9 cellular contexts compared by ENCODE assay signal in the genomic region with DNA sequence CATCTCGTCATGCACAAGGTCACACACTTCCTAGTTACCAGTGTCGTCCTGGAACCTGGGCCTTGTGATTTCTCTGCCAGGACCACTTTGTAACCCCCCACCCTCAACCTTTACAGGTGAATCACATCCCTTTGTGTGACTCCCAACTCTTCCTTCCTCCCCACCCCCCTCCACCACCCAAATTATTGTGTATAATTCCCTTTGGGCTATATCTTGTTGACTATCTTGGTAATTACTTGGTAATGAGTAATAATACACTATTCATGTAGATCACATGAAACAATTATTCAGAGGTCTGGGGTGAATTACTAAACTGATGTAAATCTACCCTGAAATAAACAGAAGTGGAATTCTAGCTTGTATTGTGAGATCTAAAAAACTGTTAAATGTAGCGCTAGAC. TPM values are rescaled to one million over a fixed set of nuclear protein-coding genes. Genes with fewer than 3 reads are reported as not detected.
A peak's percentile ranks its signal among the peaks of the same experiment; 100 is the strongest.
DNase-seq lines count a peak whose midpoint lies in the region; ATAC-seq lines count a peak whose summit lies in the region.
"Had no signal": no experiment of that assay in that cellular context is flagged by ENCODE, and none has a peak within 500 bp of the region (broad histone marks: within the 10 kb centered on the region; RNA-seq: fewer than 3 reads in every experiment).

No MANE protein-coding gene starts in this region.

- peaks cover 19% of the 10 kb centered on the region; the same call in 1 of the 2 replicates for H3K36me3 ChIP-seq in HUES6 (ENCODE audit: control insufficient read depth, insufficient read depth, low read length)
- H3K36me3 ChIP-seq in skeletal muscle satellite cell (ENCODE audit: insufficient read depth, low read length) = no peaks in the 10 kb centered on the region
- H3K36me3 ChIP-seq: SJSA1 had no signal

- H3K4me3 Mint-ChIP-seq in activated CD4-positive, alpha-beta memory T cell treated with anti-CD3 and anti-CD28 coated beads, Interleukin-2, amount 10 ng/mL, durations not matched to agents 7 days and 5 days = peak overlapping the region; percentile 82
- H3K4me3 Mint-ChIP-seq: dendritic cell treated with granulocyte-macrophage colony-stimulating factor and Interleukin-4, amounts not matched to agents 40 ng/mL and 50 ng/mL, for 4 days had no signal

- no peak overlapping the region for H3K27ac ChIP-seq in HUES6 (ENCODE audit: low read depth, low read length)
- H3K27ac ChIP-seq in right cardiac atrium (ENCODE audit: low read length) = no peak overlapping the region
- H3K27ac ChIP-seq: SJSA1 had no signal

- intact Hi-C loops in right cardiac atrium (cut with DNase I) = no loop called here

- peak overlapping the region; percentile 91 for H3K4me2 ChIP-seq in skeletal muscle satellite cell (ENCODE audit: low read length)

- H3K27ac Mint-ChIP-seq in activated CD4-positive, alpha-beta memory T cell treated with anti-CD3 and anti-CD28 coated beads, Interleukin-2, amount 10 ng/mL, durations not matched to agents 7 days and 5 days = no peak overlapping the region
- H3K27ac Mint-ChIP-seq: dendritic cell treated with granulocyte-macrophage colony-stimulating factor and Interleukin-4, amounts not matched to agents 40 ng/mL and 50 ng/mL, for 4 days had no signal

- ATAC-seq in right cardiac atrium (no peak), GM19023 (IDR thresholded peaks at IDR 0.05; ENCODE audit: unreplicated experiment) (no peak)

- DNase-seq in activated CD4-positive, alpha-beta memory T cell treated with anti-CD3 and anti-CD28 coated beads, Interleukin-2, amount 10 ng/mL, durations not matched to agents 7 days and 5 days = no peak
- DNase-seq in right cardiac atrium = no peak
- no peak for DNase-seq in SKM-1 (lab: John Stamatoyannopoulos, UW; ENCODE audit: unreplicated experiment)
- no peak for DNase-seq in OCI-M2 (lab: John Stamatoyannopoulos, UW; ENCODE audit: unreplicated experiment)

- H3K9ac ChIP-seq in HUES6 (ENCODE audit: low read length) (peak overlapping the region; percentile 90), skeletal muscle satellite cell (ENCODE audit: low read depth, low read length) (no peak overlapping the region)

- H3K4me1 Mint-ChIP-seq in activated CD4-positive, alpha-beta memory T cell treated with anti-CD3 and anti-CD28 coated beads, Interleukin-2, amount 10 ng/mL, durations not matched to agents 7 days and 5 days = peaks cover 50% of the 10 kb centered on the region

- H3K4me1 ChIP-seq in HUES6 (ENCODE audit: control insufficient read depth, insufficient read depth, low read length) = peaks cover 19% of the 10 kb centered on the region; the same call in 1 of the 2 replicates
- no peaks in the 10 kb centered on the region for H3K4me1 ChIP-seq in right cardiac atrium (ENCODE audit: control insufficient read depth, insufficient read depth, low read length)
- peaks cover 3% of the 10 kb centered on the region for H3K4me1 ChIP-seq in skeletal muscle satellite cell (ENCODE audit: control insufficient read depth, insufficient read depth, low read length)
- H3K4me1 ChIP-seq: SJSA1 had no signal

- H3K4me3 ChIP-seq in HUES6 (ENCODE audit: low read depth, low read length) (peak overlapping the region; percentile 100), right cardiac atrium (ENCODE audit: low read length) (peak overlapping the region; percentile 48), skeletal muscle satellite cell (ENCODE audit: low read length) (no peak overlapping the region)
- H3K4me3 ChIP-seq: SJSA1 had no signal

- no peaks in the 10 kb centered on the region for H3K9me3 Mint-ChIP-seq in activated CD4-positive, alpha-beta memory T cell treated with anti-CD3 and anti-CD28 coated beads, Interleukin-2, amount 10 ng/mL, durations not matched to agents 7 days and 5 days
- H3K9me3 Mint-ChIP-seq: dendritic cell treated with granulocyte-macrophage colony-stimulating factor and Interleukin-4, amounts not matched to agents 40 ng/mL and 50 ng/mL, for 4 days had no signal

- H3K27me3 ChIP-seq in HUES6 (ENCODE audit: control insufficient read depth, insufficient read depth, low read length) (peaks cover 47% of the 10 kb centered on the region), right cardiac atrium (ENCODE audit: control insufficient read depth, insufficient read depth) (no peaks in the 10 kb centered on the region), skeletal muscle satellite cell (ENCODE audit: control insufficient read depth, insufficient read depth, low read length) (peaks cover 8% of the 10 kb centered on the region)

- H3K36me3 Mint-ChIP-seq in activated CD4-positive, alpha-beta memory T cell treated with anti-CD3 and anti-CD28 coated beads, Interleukin-2, amount 10 ng/mL, durations not matched to agents 7 days and 5 days (ENCODE audit: low read depth) = peaks cover 22% of the 10 kb centered on the region

- 53% methylated on average over 3 of the region's 3 CpGs for WGBS in right cardiac atrium

- POLR2A ChIA-PET in activated CD4-positive, alpha-beta memory T cell treated with anti-CD3 and anti-CD28 coated beads, Interleukin-2, amount 10 ng/mL, durations not matched to agents 7 days and 5 days (lab: Charles Lee) = no interaction called here

- no peaks in the 10 kb centered on the region for H3K9me3 ChIP-seq in HUES6 (ENCODE audit: control insufficient read depth, insufficient read depth, low read depth, low read length)
- H3K9me3 ChIP-seq in right cardiac atrium (ENCODE audit: control insufficient read depth, low read length) = no peaks in the 10 kb centered on the region
- no peaks in the 10 kb centered on the region for H3K9me3 ChIP-seq in skeletal muscle satellite cell (replicated peaks; ENCODE audit: low read length)
- H3K9me3 ChIP-seq: SJSA1 had no signal

- peaks cover 43% of the 10 kb centered on the region for H3K27me3 Mint-ChIP-seq in activated CD4-positive, alpha-beta memory T cell treated with anti-CD3 and anti-CD28 coated beads, Interleukin-2, amount 10 ng/mL, durations not matched to agents 7 days and 5 days

- CTCF ChIA-PET in activated CD4-positive, alpha-beta memory T cell treated with anti-CD3 and anti-CD28 coated beads, Interleukin-2, amount 10 ng/mL, durations not matched to agents 7 days and 5 days (lab: Charles Lee) = no interaction called here

RNA-seq across cellular contexts. Expression of gene KCNK1, which starts 1.7 kb away (rescaled TPM):
- 1 to 10 TPM; 8.1 to 9.0 TPM for total RNA-seq in activated CD4-positive, alpha-beta memory T cell treated with anti-CD3 and anti-CD28 coated beads, Interleukin-2, amount 10 ng/mL, durations not matched to agents 7 days and 5 days
- 10 to 100 TPM; 72.0 to 95.6 (median 86.0) TPM for total RNA-seq in right cardiac atrium
- 82.2 TPM for polyA plus RNA-seq in right cardiac atrium
- 3.3 TPM in 2 replicates for total RNA-seq in skeletal muscle satellite cell (2012; rRNA removed)
- total RNA-seq: SJSA1 had no signal

Comparison
In these comparisons a context has a peak if more than half of its experiments do, and no peak if none do; other contexts are left out.
1. RNA of gene KCNK1, which starts 1.7 kb away (total RNA-seq): 72.0 to 95.6 TPM in right cardiac atrium; 8.1 to 9.0 TPM in activated CD4-positive, alpha-beta memory T cell treated with anti-CD3 and anti-CD28 coated beads, Interleukin-2, amount 10 ng/mL, durations not matched to agents 7 days and 5 days; every median in the first group is over 4 times any median in the second.